8 cellular contexts compared by ENCODE assay signal in genomic region chr19:11797491-11797890, GRCh38. TPM values are rescaled to one million over a fixed set of nuclear protein-coding genes. Genes with fewer than 3 reads are reported as not detected.
DNase-seq lines count a peak whose midpoint lies in the region; ATAC-seq and TF ChIP-seq lines count a peak whose summit lies in the region.

No MANE protein-coding gene starts in this region.

- intact Hi-C loops in IMR-90 (cut with micrococcal nuclease) = loop anchor here (1.0 to 5.0 kb wide), 3 partner anchors 85 to 570 kb away; partner anchors contain the start of genes ZNF20 and ZNF442

- peak; percentile 86 for TF ChIP-seq RAD21 in IMR-90 (IDR thresholded peaks at IDR 0.05; ENCODE audit: low read length)

- no peak overlapping the region for H2BK120ac ChIP-seq in IMR-90 (ENCODE audit: low read depth, low read length)

- H3K9ac ChIP-seq in IMR-90 (ENCODE audit: low read depth, low read length) (no peak overlapping the region), OCI-LY1 (ENCODE audit: low read length) (no peak overlapping the region; the same call in 1 of the 2 replicates), mucosa of rectum (ENCODE audit: low read depth in 1 of 2, low read length in 2 of 2) (no peak overlapping the region)

- no peaks in the 10 kb centered on the region for H3F3A ChIP-seq in OCI-LY1 (ENCODE audit: insufficient read depth, low read length)

- no peak overlapping the region for H4K91ac ChIP-seq in IMR-90 (ENCODE audit: insufficient read depth, low read depth, low read length)

- no peak overlapping the region for H3K27ac ChIP-seq in IMR-90 (ENCODE audit: insufficient read depth, low read length)
- peak overlapping the region; percentile 41 for H3K27ac ChIP-seq in OCI-LY1 (ENCODE audit: low read depth, low read length, poor library complexity, severe bottlenecking)
- peak overlapping the region in 1 of 2 donors; percentile 56 for H3K27ac ChIP-seq in mucosa of rectum (ENCODE audit: low read depth in 2 of 2, low read length in 2 of 2)

- in situ Hi-C loops in IMR-90 (cut with MboI; ENCODE audit: low sequenced_read_pairs) = no loop called here

- peak; percentile 91 for TF ChIP-seq CTCF in IMR-90 (conservative IDR thresholded peaks at IDR 0.05; ENCODE audit: low read depth, low read length)
- TF ChIP-seq CTCF in OCI-LY1 (IDR thresholded peaks at IDR 0.05; ENCODE audit: low read length) = peak; percentile 86

- H3K4me1 ChIP-seq in IMR-90 (ENCODE audit: control insufficient read depth, insufficient read depth, low read length) (0 out of 2 replicates have a peak, but pooled peaks cover 4% of the 10 kb centered on the region), OCI-LY1 (ENCODE audit: insufficient read depth, low read length, severe bottlenecking) (peaks cover 13% of the 10 kb centered on the region), mucosa of rectum (ENCODE audit: control insufficient read depth in 2 of 2, insufficient read depth in 2 of 2, low read length in 2 of 2) (peaks cover 12 to 14% of the 10 kb centered on the region in 2 donors)

- no peaks in the 10 kb centered on the region for H3K9me1 ChIP-seq in IMR-90 (ENCODE audit: insufficient read depth, low read length)

- H4K20me1 ChIP-seq in IMR-90 (ENCODE audit: insufficient read depth, low read length) (no peaks in the 10 kb centered on the region), OCI-LY1 (ENCODE audit: insufficient read depth, low read length) (no peaks in the 10 kb centered on the region)

- H3K4ac ChIP-seq in IMR-90 (ENCODE audit: low read depth, low read length) = no peak overlapping the region

- H2BK20ac ChIP-seq in IMR-90 (ENCODE audit: low read depth, low read length) = no peak overlapping the region

- no peak overlapping the region for H3K56ac ChIP-seq in IMR-90 (ENCODE audit: extremely low read depth, insufficient read depth, low read length)

- H3K27me3 ChIP-seq in IMR-90 (ENCODE audit: control insufficient read depth, insufficient read depth, low read length) = no peaks in the 10 kb centered on the region
- no peaks in the 10 kb centered on the region for H3K27me3 ChIP-seq in OCI-LY1 (ENCODE audit: insufficient read depth, low read length)
- H3K27me3 ChIP-seq in mucosa of rectum (ENCODE audit: control insufficient read depth in 2 of 2, insufficient read depth in 2 of 2, low read length in 2 of 2) = no peaks in the 10 kb centered on the region

- 51% methylated on average over 2 of the region's 8 CpGs; no CpG with 5 or more reads in 1 of the 2 experiments for WGBS in IMR-90 (ENCODE audit: extremely low coverage in 2 of 2, insufficient read length in 1 of 2), 2 experiments

- no peak overlapping the region for H2AK5ac ChIP-seq in IMR-90 (ENCODE audit: low read depth, low read length)

- H3K36me3 ChIP-seq in IMR-90 (ENCODE audit: control insufficient read depth, insufficient read depth, low read length) = no peaks in the 10 kb centered on the region
- H3K36me3 ChIP-seq in OCI-LY1 (ENCODE audit: insufficient read depth, low read length) = no peaks in the 10 kb centered on the region
- no peaks in the 10 kb centered on the region for H3K36me3 ChIP-seq in mucosa of rectum (ENCODE audit: control insufficient read depth in 2 of 2, insufficient read depth in 2 of 2, low read length in 2 of 2)

- CTCF ChIA-PET in IMR-90 (lab: Yijun Ruan, JAX) = interaction anchor here (0.6 to 1.0 kb wide), 7 partner anchors 31 to 343 kb away, joined by 3 to 6 read pairs (median 3); partner anchors contain the start of genes ZNF20 and ZNF441

- H3K18ac ChIP-seq in IMR-90 (ENCODE audit: low read depth, low read length) = no peak overlapping the region

- H3K4me3 ChIP-seq in IMR-90 (ENCODE audit: insufficient read depth, low read depth, low read length) = no peak overlapping the region
- H3K4me3 ChIP-seq in OCI-LY1 (ENCODE audit: low read depth, low read length, poor library complexity, severe bottlenecking) = peak overlapping the region; percentile 71
- peak overlapping the region; percentile 78 to 88 for H3K4me3 ChIP-seq in mucosa of rectum (ENCODE audit: low read length in 2 of 2)

- no peak overlapping the region for H4K5ac ChIP-seq in IMR-90 (ENCODE audit: low read depth, low read length)

- POLR2A ChIA-PET in IMR-90 (lab: Charles Lee; ENCODE audit: unreplicated experiment) = no interaction called here

- no peak overlapping the region for H3K23ac ChIP-seq in IMR-90 (ENCODE audit: low read depth, low read length)

- DNase-seq in IMR-90 (peak; percentile 87), activated T-cell treated with anti-CD3 and anti-CD28 coated beads for 48 hours (ENCODE audit: low read depth) (peak; percentile 68), erythroblast (lab: John Stamatoyannopoulos, UW) (peak; percentile 86 to 91)
- peak; percentile 47 to 60 for DNase-seq in stimulated activated CD8-positive, alpha-beta memory T cell treated with anti-CD3 and anti-CD28 coated beads, Interleukin-4, amount 100 ng/mL, for 1 hour (ENCODE audit: low read depth in 2 of 2, low spot score in 1 of 2)

- dilution Hi-C loops in IMR-90 (cut with HindIII; ENCODE audit: low sequenced_read_pairs, unreplicated experiment) = no loop called here

- H2AK9ac ChIP-seq in IMR-90 (replicated peaks; ENCODE audit: low read depth, low read length, poor library complexity) = peak overlapping the region; percentile 52

- H3K79me2 ChIP-seq in OCI-LY1 (ENCODE audit: insufficient read depth, low read length) = no peaks in the 10 kb centered on the region

- H3K9me2 ChIP-seq in OCI-LY1 (ENCODE audit: low read depth, low read length) = no peaks in the 10 kb centered on the region

- no peak overlapping the region for H4K8ac ChIP-seq in IMR-90 (ENCODE audit: low read depth in 2 of 2, low read length in 2 of 2)

- no peak overlapping the region for H3K4me2 ChIP-seq in IMR-90 (ENCODE audit: low read depth, low read length)
- peak overlapping the region; percentile 78; the same call in 1 of the 2 replicates for H3K4me2 ChIP-seq in OCI-LY1 (ENCODE audit: low read length)

- H2BK15ac ChIP-seq in IMR-90 (ENCODE audit: low read depth, low read length) = no peak overlapping the region

- TF ChIP-seq POLR2A in IMR-90 (IDR thresholded peaks at IDR 0.05; ENCODE audit: low read depth, low read length) (no peak), erythroblast (IDR thresholded peaks at IDR 0.05; ENCODE audit: low read length) (no peak)

- peak overlapping the region; percentile 77 for H2AFZ ChIP-seq in IMR-90 (replicated peaks; ENCODE audit: low read length, poor library complexity)
- H2AFZ ChIP-seq in OCI-LY1 (ENCODE audit: low read length) = no peak overlapping the region

- peak; percentile 47 for ATAC-seq in GM18502 (IDR thresholded peaks at IDR 0.05; ENCODE audit: poor library complexity, unreplicated experiment)
- ATAC-seq in IMR-90 (ENCODE audit: low read depth) = peak; percentile 67
- no peak for ATAC-seq in GM18909 (IDR thresholded peaks at IDR 0.05; ENCODE audit: poor library complexity, unreplicated experiment)

- no TSS peak for BruUV-seq in IMR-90 (replicated peaks; lab: Mats Ljungman, UMichigan)

- H2BK5ac ChIP-seq in IMR-90 (ENCODE audit: low read depth, low read length, poor library complexity, severe bottlenecking) = no peak overlapping the region

- peaks cover 0 to 3% of the 10 kb centered on the region in 2 experiments; a peak in 1 of 4 replicates for H3K79me1 ChIP-seq in IMR-90 (ENCODE audit: low read depth in 1 of 2, low read length in 2 of 2)

- H3K14ac ChIP-seq in IMR-90 (replicated peaks; ENCODE audit: low read depth, low read length) = no peak overlapping the region

- no peaks in the 10 kb centered on the region for H3K9me3 ChIP-seq in IMR-90 (ENCODE audit: control insufficient read depth, insufficient read depth, low read length)
- peaks cover 5% of the 10 kb centered on the region; the same call in 1 of the 2 replicates for H3K9me3 ChIP-seq in OCI-LY1 (ENCODE audit: low read length)
- no peaks in the 10 kb centered on the region for H3K9me3 ChIP-seq in mucosa of rectum (ENCODE audit: control insufficient read depth in 2 of 2, low read length in 2 of 2)

TF ChIP-seq in IMR-90, 13 proteins besides CTCF, POLR2A, EP300 and RAD21 (continues in another document):
- no peak for TF ChIP-seq NFE2L2 (IDR thresholded peaks at IDR 0.05; ENCODE audit: low read depth, low read length)
- TF ChIP-seq ELK1 (IDR thresholded peaks at IDR 0.05; ENCODE audit: borderline replicate concordance, low read depth, low read length) = no peak
- peak; percentile 41; the same call in 1 of the 2 replicates for TF ChIP-seq SMC3 (IDR thresholded peaks at IDR 0.05; ENCODE audit: low read depth, low read length)
- no peak for TF ChIP-seq RFX5 (IDR thresholded peaks at IDR 0.05; ENCODE audit: low read depth, low read length)
- peak; percentile 45; the same call in 1 of the 2 replicates for TF ChIP-seq BHLHE40 (IDR thresholded peaks at IDR 0.05; ENCODE audit: low read depth, low read length)

RNA-seq across cellular contexts. Expression of gene ZNF491, which starts 0.8 kb away (rescaled TPM):
- total RNA-seq in IMR-90 (2012; rRNA removed) = 3.6 and 4.2 TPM in 2 replicates
- 0.80 and 1.5 TPM in 2 replicates for polyA plus RNA-seq in IMR-90 (2012; rRNA removed)
- polyA plus RNA-seq in IMR-90 (2012; cell fraction: cytosol; rRNA removed) = 0.15 and 0.17 TPM in 2 replicates
- 0.57 and 4.8 TPM in 2 replicates for polyA plus RNA-seq in IMR-90 (2012; cell fraction: nucleus; rRNA removed; ENCODE audit: low replicate concordance)

RNA-seq across cellular contexts. Expression of gene ZNF440, which starts 16.6 kb away (rescaled TPM):
- 8.4 and 9.4 TPM in 2 replicates for total RNA-seq in IMR-90 (2012; rRNA removed)
- polyA plus RNA-seq in IMR-90 (2012; rRNA removed) = 1.7 and 2.8 TPM in 2 replicates
- polyA plus RNA-seq in IMR-90 (2012; cell fraction: cytosol; rRNA removed) = 0.33 and 0.77 TPM in 2 replicates
- polyA plus RNA-seq in IMR-90 (2012; cell fraction: nucleus; rRNA removed; ENCODE audit: low replicate concordance) = 1.6 and 10.7 TPM in 2 replicates

RNA-seq across cellular contexts. Expression of gene ZNF441, which starts 30.7 kb away (rescaled TPM):
- total RNA-seq in IMR-90 (2012; rRNA removed) = 9.7 and 12.2 TPM in 2 replicates
- polyA plus RNA-seq in IMR-90 (2012; rRNA removed) = 2.4 and 2.8 TPM in 2 replicates
- 0.08 and 0.11 TPM in 2 replicates for polyA plus RNA-seq in IMR-90 (2012; cell fraction: cytosol; rRNA removed)
- 2.2 and 16.7 TPM in 2 replicates for polyA plus RNA-seq in IMR-90 (2012; cell fraction: nucleus; rRNA removed; ENCODE audit: low replicate concordance)

RNA-seq across cellular contexts. Expression of gene ZNF439, which starts 51.0 kb away (rescaled TPM):
- 8.4 and 10.0 TPM in 2 replicates for total RNA-seq in IMR-90 (2012; rRNA removed)
- 3.8 and 4.8 TPM in 2 replicates for polyA plus RNA-seq in IMR-90 (2012; rRNA removed)
- 0.57 and 0.87 TPM in 2 replicates for polyA plus RNA-seq in IMR-90 (2012; cell fraction: cytosol; rRNA removed)
- 4.5 and 22.3 TPM in 2 replicates for polyA plus RNA-seq in IMR-90 (2012; cell fraction: nucleus; rRNA removed; ENCODE audit: low replicate concordance)

RNA-seq across cellular contexts. Expression of gene ZNF823, which starts 58.7 kb away (rescaled TPM):
- total RNA-seq in IMR-90 (2012; rRNA removed) = 9.2 and 9.3 TPM in 2 replicates
- polyA plus RNA-seq in IMR-90 (2012; rRNA removed) = 1.8 and 2.2 TPM in 2 replicates
- 0.19 and 0.34 TPM in 2 replicates for polyA plus RNA-seq in IMR-90 (2012; cell fraction: cytosol; rRNA removed)
- 0.58 and 4.0 TPM in 2 replicates for polyA plus RNA-seq in IMR-90 (2012; cell fraction: nucleus; rRNA removed; ENCODE audit: low replicate concordance)
